ENCODE assay signal across 1 cellular context in genomic region chr22:31337178-31337577, GRCh38.
TF ChIP-seq lines count a peak whose summit lies in the region.

No MANE protein-coding gene starts in this region.

TF ChIP-seq in HCT116, 20 proteins besides CTCF, POLR2A, EP300 and RAD21 (continued from another document):
- no peak for TF ChIP-seq REST (IDR thresholded peaks at IDR 0.05; ENCODE audit: low read depth)
- no peak for TF ChIP-seq FOSL1 (IDR thresholded peaks at IDR 0.05; ENCODE audit: low read depth)
